30 cellular contexts compared by ENCODE assay signal in genomic region chr22:16967453-16968217, GRCh38. TPM values are rescaled to one million over a fixed set of nuclear protein-coding genes. Genes with fewer than 3 reads are reported as not detected.
"Had no signal": no experiment of that assay in that cellular context is flagged by ENCODE, and none has a peak within 500 bp of the region (broad histone marks: within the 10 kb centered on the region; RNA-seq: fewer than 3 reads in every experiment).

No MANE protein-coding gene starts in this region.

- H3K9me3 Mint-ChIP-seq: activated CD4-positive, alpha-beta memory T cell treated with anti-CD3 and anti-CD28 coated beads, Interleukin-2, amount 10 ng/mL, durations not matched to agents 7 days and 5 days; activated CD4-positive, alpha-beta T cell treated with anti-CD3 and anti-CD28 coated beads, Interleukin-2, amount 10 ng/mL, durations not matched to agents 7 days and 5 days; activated naive CD4-positive, alpha-beta T cell treated with anti-CD3 and anti-CD28 coated beads for 36 hours; activated T-helper 1 cell treated with anti-CD3 and anti-CD28 coated beads, Interleukin-12 subunit alpha, Interleukin-12 subunit beta, Interleukin-2, Interleukin-4 antibody, amounts not matched to agents 30 ng/mL and 10 ng/mL and 1 ng/mL, durations not matched to agents 14 hours and 24 hours and 36 hours; T-cell had no signal

- H3K27me3 Mint-ChIP-seq: activated CD4-positive, alpha-beta T cell treated with anti-CD3 and anti-CD28 coated beads, Interleukin-2, amount 10 ng/mL, durations not matched to agents 7 days and 5 days had no signal

- H3K27me3 ChIP-seq: cardiac muscle cell had no signal

- H3K36me3 ChIP-seq: cardiac muscle cell had no signal

- H3K4me1 Mint-ChIP-seq: activated CD4-positive, alpha-beta memory T cell treated with anti-CD3 and anti-CD28 coated beads, Interleukin-2, amount 10 ng/mL, durations not matched to agents 7 days and 5 days; brain had no signal

- DNase-seq: activated CD4-positive, alpha-beta T cell treated with anti-CD3 and anti-CD28 coated beads, Interleukin-2, amount 10 ng/mL, durations not matched to agents 7 days and 5 days; activated CD4-positive, CD25-positive, alpha-beta regulatory T cell; activated CD8-positive, alpha-beta memory T cell treated with anti-CD3 and anti-CD28 coated beads, Interleukin-2, amount 50 U/mL, for 4 hours; activated gamma-delta T cell; activated naive CD4-positive, alpha-beta T cell treated with anti-CD3 and anti-CD28 coated beads for 36 hours; activated T-cell treated with anti-CD3 and anti-CD28 coated beads, Interleukin-2, amount 50 U/mL, for 1 hour; amygdala; NCI-H1105; NCI-H1436; NCI-H1694 treated with DMSO at 0.1 percent for 48 hours; NCI-H2029 treated with DMSO at 0.1 percent for 48 hours; NCI-H345; NCI-H510A; NCI-H526 treated with DMSO at 0.1 percent for 48 hours; NCI-H82; SIG-M5; T-cell had no signal

- H3K4me3 Mint-ChIP-seq: activated CD4-positive, alpha-beta memory T cell treated with anti-CD3 and anti-CD28 coated beads, Interleukin-2, amount 10 ng/mL, durations not matched to agents 7 days and 5 days; activated CD4-positive, alpha-beta T cell treated with anti-CD3 and anti-CD28 coated beads, Interleukin-2, amount 10 ng/mL, durations not matched to agents 7 days and 5 days; activated naive CD4-positive, alpha-beta T cell treated with anti-CD3 and anti-CD28 coated beads for 36 hours; activated naive CD8-positive, alpha-beta T cell; activated T-helper 1 cell treated with anti-CD3 and anti-CD28 coated beads, Interleukin-12 subunit alpha, Interleukin-12 subunit beta, Interleukin-2, Interleukin-4 antibody, amounts not matched to agents 30 ng/mL and 10 ng/mL and 1 ng/mL, durations not matched to agents 14 hours and 24 hours and 36 hours; brain; T-cell had no signal

- H3K36me3 Mint-ChIP-seq: activated naive CD8-positive, alpha-beta T cell; brain; T-cell had no signal

- H3K27ac ChIP-seq: cardiac muscle cell, KMS-11, SK-N-MC, VCaP had no signal

- H3K27ac Mint-ChIP-seq: activated CD4-positive, alpha-beta memory T cell treated with anti-CD3 and anti-CD28 coated beads, Interleukin-2, amount 10 ng/mL, durations not matched to agents 7 days and 5 days; activated CD4-positive, alpha-beta T cell treated with anti-CD3 and anti-CD28 coated beads, Interleukin-2, amount 10 ng/mL, durations not matched to agents 7 days and 5 days; activated naive CD4-positive, alpha-beta T cell treated with anti-CD3 and anti-CD28 coated beads for 36 hours; activated naive CD8-positive, alpha-beta T cell; activated T-helper 1 cell treated with anti-CD3 and anti-CD28 coated beads, Interleukin-12 subunit alpha, Interleukin-12 subunit beta, Interleukin-2, Interleukin-4 antibody, amounts not matched to agents 30 ng/mL and 10 ng/mL and 1 ng/mL, durations not matched to agents 14 hours and 24 hours and 36 hours; brain; T-cell had no signal

- H3K4me3 ChIP-seq: cardiac muscle cell, SK-N-MC had no signal

RNA-seq across cellular contexts. Expression of gene GAB4, which starts 40.4 kb away (rescaled TPM):
- total RNA-seq: activated CD4-positive, alpha-beta memory T cell treated with anti-CD3 and anti-CD28 coated beads, Interleukin-2, amount 10 ng/mL, durations not matched to agents 7 days and 5 days; activated CD4-positive, alpha-beta T cell treated with anti-CD3 and anti-CD28 coated beads, Interleukin-2, amount 10 ng/mL, durations not matched to agents 7 days and 5 days; activated naive CD4-positive, alpha-beta T cell treated with anti-CD3 and anti-CD28 coated beads for 36 hours; activated T-helper 1 cell treated with anti-CD3 and anti-CD28 coated beads, Interleukin-12 subunit alpha, Interleukin-12 subunit beta, Interleukin-2, Interleukin-4 antibody, amounts not matched to agents 30 ng/mL and 10 ng/mL and 1 ng/mL, durations not matched to agents 14 hours and 24 hours and 36 hours; astrocyte; cardiac muscle cell; MCF 10A; OCI-LY7; RPMI7951; T-helper 2 cell treated with Interferon-gamma antibody and Interleukin-4, amounts not matched to agents 100 ng/mL and 5 ng/mL, for 36 hours had no signal
- polyA plus RNA-seq: cardiac muscle cell had no signal
